1 cellular context compared by ENCODE assay signal in genomic region chr22:30208631-30209603, GRCh38.
TF ChIP-seq lines count a peak whose summit lies in the region.

No MANE protein-coding gene starts in this region.

TF ChIP-seq in HepG2, 621 proteins besides CTCF, POLR2A, EP300 and RAD21 (continued from another document and continues in another):
- TF ChIP-seq ZNF746 (CRISPR knock-in tag; IDR thresholded peaks at IDR 0.05), result no peak; the same call in 1 of the 2 replicates
- TF ChIP-seq XBP1 (CRISPR knock-in tag; IDR thresholded peaks at IDR 0.05), result no peak
- TF ChIP-seq POLR2AphosphoS2 (IDR thresholded peaks at IDR 0.05; ENCODE audit: low read depth, low read length), result no peak
- TF ChIP-seq ATF2 (CRISPR knock-in tag; IDR thresholded peaks at IDR 0.05), result no peak; the same call in 1 of the 2 replicates
- TF ChIP-seq ZNF354B (CRISPR knock-in tag; IDR thresholded peaks at IDR 0.05), result no peak
- no peak for TF ChIP-seq ZNF766 (CRISPR knock-in tag; IDR thresholded peaks at IDR 0.05; ENCODE audit: borderline replicate concordance)
- no peak for TF ChIP-seq ZNF660 (CRISPR knock-in tag; IDR thresholded peaks at IDR 0.05; ENCODE audit: borderline replicate concordance, low read depth)
- no peak for TF ChIP-seq ZFP41 (CRISPR knock-in tag; IDR thresholded peaks at IDR 0.05; ENCODE audit: borderline replicate concordance)
- TF ChIP-seq ELF4 (CRISPR knock-in tag; IDR thresholded peaks at IDR 0.05; ENCODE audit: borderline replicate concordance), result no peak
- peak; percentile 55 for TF ChIP-seq NCOA2 (CRISPR knock-in tag; IDR thresholded peaks at IDR 0.05)
- peak; percentile 69 for TF ChIP-seq SALL1 (CRISPR knock-in tag; IDR thresholded peaks at IDR 0.05)
- no peak for TF ChIP-seq ZNF543 (CRISPR knock-in tag; IDR thresholded peaks at IDR 0.05)
- TF ChIP-seq IRF2 (CRISPR knock-in tag; IDR thresholded peaks at IDR 0.05), result 0 out of 2 replicates have a peak, but pooled peaks have one; percentile 32
- no peak for TF ChIP-seq NAIF1 (CRISPR knock-in tag; IDR thresholded peaks at IDR 0.05; ENCODE audit: borderline replicate concordance)
- TF ChIP-seq DBP (CRISPR knock-in tag; IDR thresholded peaks at IDR 0.05; ENCODE audit: not compliant biosample characterization), result no peak
- no peak for TF ChIP-seq HNF4G (IDR thresholded peaks at IDR 0.05; ENCODE audit: borderline replicate concordance, low read depth, low read length)
- no peak for TF ChIP-seq HNF4G (CRISPR knock-in tag; IDR thresholded peaks at IDR 0.05; ENCODE audit: borderline replicate concordance, low read depth)
- TF ChIP-seq ZNF563 (CRISPR knock-in tag; IDR thresholded peaks at IDR 0.05), result no peak; the same call in 1 of the 2 replicates
- no peak for TF ChIP-seq SIX1 (CRISPR knock-in tag; IDR thresholded peaks at IDR 0.05; ENCODE audit: borderline replicate concordance)
- TF ChIP-seq ZBTB26 (CRISPR knock-in tag; IDR thresholded peaks at IDR 0.05; ENCODE audit: borderline replicate concordance), result no peak
- TF ChIP-seq ZNF225 (CRISPR knock-in tag; IDR thresholded peaks at IDR 0.05), result no peak; the same call in 1 of the 2 replicates
- no peak for TF ChIP-seq MAFF (IDR thresholded peaks at IDR 0.05; ENCODE audit: low read depth, low read length)
- TF ChIP-seq ASH2L (IDR thresholded peaks at IDR 0.05; ENCODE audit: insufficient read length, low read depth, low read length), result no peak
- TF ChIP-seq CBX2 (IDR thresholded peaks at IDR 0.05; ENCODE audit: low read depth, low read length), result no peak
- TF ChIP-seq CBX2 (CRISPR knock-in tag; IDR thresholded peaks at IDR 0.05; ENCODE audit: low read depth), result no peak
- TF ChIP-seq RARA (CRISPR knock-in tag; IDR thresholded peaks at IDR 0.05), result peak; percentile 56; the same call in 1 of the 2 replicates
- no peak for TF ChIP-seq SMC3 (IDR thresholded peaks at IDR 0.05; ENCODE audit: low read length)
- TF ChIP-seq ZNF431 (CRISPR knock-in tag; IDR thresholded peaks at IDR 0.05; ENCODE audit: borderline replicate concordance, low read depth), result no peak
- TF ChIP-seq ZNF496 (CRISPR knock-in tag; IDR thresholded peaks at IDR 0.05; ENCODE audit: insufficient replicate concordance), result no peak
- no peak for TF ChIP-seq ZNF589 (CRISPR knock-in tag; conservative IDR thresholded peaks at IDR 0.05)
- TF ChIP-seq SETDB1 (CRISPR knock-in tag; IDR thresholded peaks at IDR 0.05; ENCODE audit: borderline replicate concordance), result no peak
- TF ChIP-seq RBAK (CRISPR knock-in tag; IDR thresholded peaks at IDR 0.05), result no peak
- no peak for TF ChIP-seq NFE2L2 (IDR thresholded peaks at IDR 0.05; ENCODE audit: low read length)
- TF ChIP-seq ZNF205 (CRISPR knock-in tag; IDR thresholded peaks at IDR 0.05), result no peak
- TF ChIP-seq ZIK1 (CRISPR knock-in tag; IDR thresholded peaks at IDR 0.05; ENCODE audit: borderline replicate concordance, low read depth), result no peak
- TF ChIP-seq, protein P1, sequence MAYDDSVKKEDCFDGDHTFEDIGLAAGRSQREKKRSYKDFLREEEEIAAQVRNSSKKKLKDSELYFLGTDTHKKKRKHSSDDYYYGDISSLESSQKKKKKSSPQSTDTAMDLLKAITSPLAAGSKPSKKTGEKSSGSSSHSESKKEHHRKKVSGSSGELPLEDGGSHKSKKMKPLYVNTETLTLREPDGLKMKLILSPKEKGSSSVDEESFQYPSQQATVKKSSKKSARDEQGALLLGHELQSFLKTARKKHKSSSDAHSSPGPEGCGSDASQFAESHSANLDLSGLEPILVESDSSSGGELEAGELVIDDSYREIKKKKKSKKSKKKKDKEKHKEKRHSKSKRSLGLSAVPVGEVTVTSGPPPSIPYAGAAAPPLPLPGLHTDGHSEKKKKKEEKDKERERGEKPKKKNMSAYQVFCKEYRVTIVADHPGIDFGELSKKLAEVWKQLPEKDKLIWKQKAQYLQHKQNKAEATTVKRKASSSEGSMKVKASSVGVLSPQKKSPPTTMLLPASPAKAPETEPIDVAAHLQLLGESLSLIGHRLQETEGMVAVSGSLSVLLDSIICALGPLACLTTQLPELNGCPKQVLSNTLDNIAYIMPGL (CRISPR knock-in tag; IDR thresholded peaks at IDR 0.05; ENCODE audit: borderline replicate concordance in 1 of 2, low read depth in 1 of 2), result no peak
- no peak for TF ChIP-seq SKI (IDR thresholded peaks at IDR 0.05; ENCODE audit: partially characterized antibody)
- TF ChIP-seq ZNF737 (CRISPR knock-in tag; IDR thresholded peaks at IDR 0.05; ENCODE audit: borderline replicate concordance), result no peak
- TF ChIP-seq ZNF710 (CRISPR knock-in tag; IDR thresholded peaks at IDR 0.05; ENCODE audit: borderline replicate concordance), result peak; percentile 60; the same call in 1 of the 2 replicates
- 0 out of 2 replicates have a peak, but pooled peaks have one; percentile 25 for TF ChIP-seq ZSCAN21 (CRISPR knock-in tag; IDR thresholded peaks at IDR 0.05; ENCODE audit: borderline replicate concordance)
- TF ChIP-seq MYNN (CRISPR knock-in tag; IDR thresholded peaks at IDR 0.05; ENCODE audit: low read depth), result no peak
- TF ChIP-seq ELF3 (CRISPR knock-in tag; IDR thresholded peaks at IDR 0.05), result peak; percentile 72
- no peak for TF ChIP-seq EEA1 (CRISPR knock-in tag; IDR thresholded peaks at IDR 0.05; ENCODE audit: borderline replicate concordance)
- no peak for TF ChIP-seq SUZ12 (IDR thresholded peaks at IDR 0.05; ENCODE audit: low read depth, low read length)
- TF ChIP-seq NR2F2 (IDR thresholded peaks at IDR 0.05; ENCODE audit: borderline replicate concordance, low read depth), result no peak
- 0 out of 2 replicates have a peak, but pooled peaks have one; percentile 52 for TF ChIP-seq ZFP36L1 (CRISPR knock-in tag; IDR thresholded peaks at IDR 0.05)
- TF ChIP-seq, protein P2, sequence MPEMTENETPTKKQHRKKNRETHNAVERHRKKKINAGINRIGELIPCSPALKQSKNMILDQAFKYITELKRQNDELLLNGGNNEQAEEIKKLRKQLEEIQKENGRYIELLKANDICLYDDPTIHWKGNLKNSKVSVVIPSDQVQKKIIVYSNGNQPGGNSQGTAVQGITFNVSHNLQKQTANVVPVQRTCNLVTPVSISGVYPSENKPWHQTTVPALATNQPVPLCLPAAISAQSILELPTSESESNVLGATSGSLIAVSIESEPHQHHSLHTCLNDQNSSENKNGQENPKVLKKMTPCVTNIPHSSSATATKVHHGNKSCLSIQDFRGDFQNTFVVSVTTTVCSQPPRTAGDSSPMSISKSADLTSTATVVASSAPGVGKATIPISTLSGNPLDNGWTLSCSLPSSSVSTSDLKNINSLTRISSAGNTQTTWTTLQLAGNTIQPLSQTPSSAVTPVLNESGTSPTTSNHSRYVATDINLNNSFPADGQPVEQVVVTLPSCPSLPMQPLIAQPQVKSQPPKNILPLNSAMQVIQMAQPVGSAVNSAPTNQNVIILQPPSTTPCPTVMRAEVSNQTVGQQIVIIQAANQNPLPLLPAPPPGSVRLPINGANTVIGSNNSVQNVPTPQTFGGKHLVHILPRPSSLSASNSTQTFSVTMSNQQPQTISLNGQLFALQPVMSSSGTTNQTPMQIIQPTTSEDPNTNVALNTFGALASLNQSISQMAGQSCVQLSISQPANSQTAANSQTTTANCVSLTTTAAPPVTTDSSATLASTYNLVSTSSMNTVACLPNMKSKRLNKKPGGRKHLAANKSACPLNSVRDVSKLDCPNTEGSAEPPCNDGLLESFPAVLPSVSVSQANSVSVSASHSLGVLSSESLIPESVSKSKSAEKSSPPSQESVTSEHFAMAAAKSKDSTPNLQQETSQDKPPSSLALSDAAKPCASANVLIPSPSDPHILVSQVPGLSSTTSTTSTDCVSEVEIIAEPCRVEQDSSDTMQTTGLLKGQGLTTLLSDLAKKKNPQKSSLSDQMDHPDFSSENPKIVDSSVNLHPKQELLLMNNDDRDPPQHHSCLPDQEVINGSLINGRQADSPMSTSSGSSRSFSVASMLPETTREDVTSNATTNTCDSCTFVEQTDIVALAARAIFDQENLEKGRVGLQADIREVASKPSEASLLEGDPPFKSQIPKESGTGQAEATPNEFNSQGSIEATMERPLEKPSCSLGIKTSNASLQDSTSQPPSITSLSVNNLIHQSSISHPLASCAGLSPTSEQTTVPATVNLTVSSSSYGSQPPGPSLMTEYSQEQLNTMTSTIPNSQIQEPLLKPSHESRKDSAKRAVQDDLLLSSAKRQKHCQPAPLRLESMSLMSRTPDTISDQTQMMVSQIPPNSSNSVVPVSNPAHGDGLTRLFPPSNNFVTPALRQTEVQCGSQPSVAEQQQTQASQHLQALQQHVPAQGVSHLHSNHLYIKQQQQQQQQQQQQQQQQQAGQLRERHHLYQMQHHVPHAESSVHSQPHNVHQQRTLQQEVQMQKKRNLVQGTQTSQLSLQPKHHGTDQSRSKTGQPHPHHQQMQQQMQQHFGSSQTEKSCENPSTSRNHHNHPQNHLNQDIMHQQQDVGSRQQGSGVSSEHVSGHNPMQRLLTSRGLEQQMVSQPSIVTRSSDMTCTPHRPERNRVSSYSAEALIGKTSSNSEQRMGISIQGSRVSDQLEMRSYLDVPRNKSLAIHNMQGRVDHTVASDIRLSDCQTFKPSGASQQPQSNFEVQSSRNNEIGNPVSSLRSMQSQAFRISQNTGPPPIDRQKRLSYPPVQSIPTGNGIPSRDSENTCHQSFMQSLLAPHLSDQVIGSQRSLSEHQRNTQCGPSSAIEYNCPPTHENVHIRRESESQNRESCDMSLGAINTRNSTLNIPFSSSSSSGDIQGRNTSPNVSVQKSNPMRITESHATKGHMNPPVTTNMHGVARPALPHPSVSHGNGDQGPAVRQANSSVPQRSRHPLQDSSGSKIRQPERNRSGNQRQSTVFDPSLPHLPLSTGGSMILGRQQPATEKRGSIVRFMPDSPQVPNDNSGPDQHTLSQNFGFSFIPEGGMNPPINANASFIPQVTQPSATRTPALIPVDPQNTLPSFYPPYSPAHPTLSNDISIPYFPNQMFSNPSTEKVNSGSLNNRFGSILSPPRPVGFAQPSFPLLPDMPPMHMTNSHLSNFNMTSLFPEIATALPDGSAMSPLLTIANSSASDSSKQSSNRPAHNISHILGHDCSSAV (CRISPR knock-in tag; IDR thresholded peaks at IDR 0.05; ENCODE audit: borderline replicate concordance), result no peak
- TF ChIP-seq, protein P3, sequence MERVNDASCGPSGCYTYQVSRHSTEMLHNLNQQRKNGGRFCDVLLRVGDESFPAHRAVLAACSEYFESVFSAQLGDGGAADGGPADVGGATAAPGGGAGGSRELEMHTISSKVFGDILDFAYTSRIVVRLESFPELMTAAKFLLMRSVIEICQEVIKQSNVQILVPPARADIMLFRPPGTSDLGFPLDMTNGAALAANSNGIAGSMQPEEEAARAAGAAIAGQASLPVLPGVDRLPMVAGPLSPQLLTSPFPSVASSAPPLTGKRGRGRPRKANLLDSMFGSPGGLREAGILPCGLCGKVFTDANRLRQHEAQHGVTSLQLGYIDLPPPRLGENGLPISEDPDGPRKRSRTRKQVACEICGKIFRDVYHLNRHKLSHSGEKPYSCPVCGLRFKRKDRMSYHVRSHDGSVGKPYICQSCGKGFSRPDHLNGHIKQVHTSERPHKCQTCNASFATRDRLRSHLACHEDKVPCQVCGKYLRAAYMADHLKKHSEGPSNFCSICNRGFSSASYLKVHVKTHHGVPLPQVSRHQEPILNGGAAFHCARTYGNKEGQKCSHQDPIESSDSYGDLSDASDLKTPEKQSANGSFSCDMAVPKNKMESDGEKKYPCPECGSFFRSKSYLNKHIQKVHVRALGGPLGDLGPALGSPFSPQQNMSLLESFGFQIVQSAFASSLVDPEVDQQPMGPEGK (CRISPR knock-in tag; IDR thresholded peaks at IDR 0.05), result no peak
- no peak for TF ChIP-seq CERS6 (CRISPR knock-in tag; IDR thresholded peaks at IDR 0.05)
